In the genomic region with DNA sequence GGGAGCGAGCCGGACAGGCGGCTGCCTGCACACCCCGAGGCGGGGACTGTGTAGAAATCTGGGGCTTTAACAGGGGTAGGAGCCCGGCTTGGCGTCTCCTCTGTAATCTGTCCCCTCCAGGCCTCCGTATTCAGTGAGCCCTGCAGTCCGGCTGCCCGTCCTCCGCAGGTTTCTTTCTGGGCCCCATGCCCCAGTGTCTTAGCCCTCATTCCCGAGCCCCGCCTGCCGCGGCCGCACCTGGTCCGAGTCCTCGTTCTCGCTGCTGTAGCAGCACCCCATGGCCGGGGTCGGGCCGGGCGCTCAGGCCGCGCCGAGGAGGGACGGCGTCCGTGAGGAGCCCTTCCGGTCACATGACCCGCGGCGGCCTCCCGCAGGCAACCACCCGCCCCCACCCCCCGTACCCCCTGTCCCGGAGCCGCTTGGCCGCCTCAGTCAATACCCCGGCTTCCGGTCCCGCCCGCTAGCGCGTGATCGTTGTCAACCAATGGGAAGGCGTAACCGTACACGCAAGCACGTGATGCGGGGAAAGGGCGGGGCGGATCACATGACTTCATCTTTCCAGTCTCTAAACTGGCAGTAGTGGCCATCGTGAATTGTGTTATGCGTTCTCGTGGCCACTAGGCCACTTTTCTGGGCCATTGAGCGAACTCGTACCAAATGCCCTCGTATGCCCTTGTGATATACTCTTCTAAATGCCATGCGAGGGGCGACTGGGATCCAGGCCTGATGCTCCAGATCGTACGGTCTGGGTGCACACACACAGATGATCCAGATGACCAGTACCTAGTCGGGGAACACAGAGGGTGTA, we compare ENCODE assay signal across 8 cellular contexts. TPM values are rescaled to one million over a fixed set of nuclear protein-coding genes. Genes with fewer than 3 reads are reported as not detected.
A peak's percentile ranks its signal among the peaks of the same experiment; 100 is the strongest.
DNase-seq lines count a peak whose midpoint lies in the region; ATAC-seq and TF ChIP-seq lines count a peak whose summit lies in the region.

A gene (minus strand): TSS at position 352 of the 808 bp plus-strand sequence. CDS start 73 bp downstream, at position 279.

- peak within 1 kb of the TSS; percentile 88 for H3K4me3 ChIP-seq in mucosa of stomach (ENCODE audit: low read length)

- H3K36me3 Mint-ChIP-seq in activated T-cell treated with anti-CD3 and anti-CD28 coated beads, Interleukin-2, amount 50 U/mL, for 24 hours (ENCODE audit: low read depth), result peaks cover 66% of the 10 kb centered on the region

- H3K9me3 ChIP-seq in mucosa of stomach (ENCODE audit: control insufficient read depth, low read length), result no peaks in the 10 kb centered on the region

- no peaks in the 10 kb centered on the region for H3K27me3 Mint-ChIP-seq in activated T-cell treated with anti-CD3 and anti-CD28 coated beads, Interleukin-2, amount 50 U/mL, for 24 hours

- peak within 1 kb of the TSS; percentile 96 for H3K27ac Mint-ChIP-seq in activated T-cell treated with anti-CD3 and anti-CD28 coated beads, Interleukin-2, amount 50 U/mL, for 24 hours

- DNase-seq in DMS153 treated with DMSO at 0.1 percent for 48 hours (lab: John Stamatoyannopoulos, UW; ENCODE audit: unreplicated experiment) (peak; percentile 90), KBM-7 (peak; percentile 98), erythroblast (lab: John Stamatoyannopoulos, UW) (peak; percentile 99 to 100)
- DNase-seq in activated T-cell treated with anti-CD3 and anti-CD28 coated beads, Interleukin-2, amount 50 U/mL, for 24 hours, result peak; percentile 98
- peak; percentile 94 to 97 for DNase-seq in stimulated activated CD8-positive, alpha-beta memory T cell treated with anti-CD3 and anti-CD28 coated beads, Interleukin-7, amount 100 ng/mL, for 1 hour (ENCODE audit: low read depth in 2 of 2)

- peaks cover 9% of the 10 kb centered on the region for H3K36me3 ChIP-seq in mucosa of stomach (ENCODE audit: control insufficient read depth, insufficient read depth, low read length)

- ATAC-seq in GM21619 (IDR thresholded peaks at IDR 0.05; ENCODE audit: unreplicated experiment), result peak; percentile 83

- peak; percentile 75 for TF ChIP-seq POLR2A in erythroblast (IDR thresholded peaks at IDR 0.05; ENCODE audit: low read length)

- in situ Hi-C loops in KBM-7 (cut with MboI; ENCODE audit: low pct_unique_long_range_greater_than_20kb, low sequenced_read_pairs), result no loop called here

- peaks cover 22% of the 10 kb centered on the region for H3K4me1 ChIP-seq in mucosa of stomach (ENCODE audit: control insufficient read depth, insufficient read depth, low read length)

- H3K9me3 Mint-ChIP-seq in activated T-cell treated with anti-CD3 and anti-CD28 coated beads, Interleukin-2, amount 50 U/mL, for 24 hours, result no peaks in the 10 kb centered on the region

- no peaks in the 10 kb centered on the region for H3K27me3 ChIP-seq in mucosa of stomach (ENCODE audit: control insufficient read depth, insufficient read depth, low read length)

- peak within 1 kb of the TSS; percentile 95 for H3K4me3 Mint-ChIP-seq in activated T-cell treated with anti-CD3 and anti-CD28 coated beads, Interleukin-2, amount 50 U/mL, for 24 hours

- H3K9ac ChIP-seq in mucosa of stomach (ENCODE audit: low read length), result peak within 1 kb of the TSS; percentile 87

- peaks cover 37% of the 10 kb centered on the region for H3K4me1 Mint-ChIP-seq in activated T-cell treated with anti-CD3 and anti-CD28 coated beads, Interleukin-2, amount 50 U/mL, for 24 hours (ENCODE audit: low read depth)

TF ChIP-seq in PFSK-1, 5 proteins besides CTCF, POLR2A, EP300 and RAD21:
- TF ChIP-seq FOXP2 (optimal IDR thresholded peaks at IDR 0.05; ENCODE audit: borderline replicate concordance, extremely low read depth, extremely low read length, insufficient read depth) (peak; percentile 88), POLR2AphosphoS5 (IDR thresholded peaks at IDR 0.05; ENCODE audit: low read depth, low read length) (peak; percentile 88), SIN3A (IDR thresholded peaks at IDR 0.05; ENCODE audit: borderline replicate concordance, insufficient read depth, low read length) (0 out of 2 replicates have a peak, but pooled peaks have one; percentile 37), TAF1 (IDR thresholded peaks at IDR 0.05; ENCODE audit: borderline replicate concordance, insufficient read depth, low read length) (peak; percentile 67; the same call in 1 of the 2 replicates)
- TF ChIP-seq, protein P1, sequence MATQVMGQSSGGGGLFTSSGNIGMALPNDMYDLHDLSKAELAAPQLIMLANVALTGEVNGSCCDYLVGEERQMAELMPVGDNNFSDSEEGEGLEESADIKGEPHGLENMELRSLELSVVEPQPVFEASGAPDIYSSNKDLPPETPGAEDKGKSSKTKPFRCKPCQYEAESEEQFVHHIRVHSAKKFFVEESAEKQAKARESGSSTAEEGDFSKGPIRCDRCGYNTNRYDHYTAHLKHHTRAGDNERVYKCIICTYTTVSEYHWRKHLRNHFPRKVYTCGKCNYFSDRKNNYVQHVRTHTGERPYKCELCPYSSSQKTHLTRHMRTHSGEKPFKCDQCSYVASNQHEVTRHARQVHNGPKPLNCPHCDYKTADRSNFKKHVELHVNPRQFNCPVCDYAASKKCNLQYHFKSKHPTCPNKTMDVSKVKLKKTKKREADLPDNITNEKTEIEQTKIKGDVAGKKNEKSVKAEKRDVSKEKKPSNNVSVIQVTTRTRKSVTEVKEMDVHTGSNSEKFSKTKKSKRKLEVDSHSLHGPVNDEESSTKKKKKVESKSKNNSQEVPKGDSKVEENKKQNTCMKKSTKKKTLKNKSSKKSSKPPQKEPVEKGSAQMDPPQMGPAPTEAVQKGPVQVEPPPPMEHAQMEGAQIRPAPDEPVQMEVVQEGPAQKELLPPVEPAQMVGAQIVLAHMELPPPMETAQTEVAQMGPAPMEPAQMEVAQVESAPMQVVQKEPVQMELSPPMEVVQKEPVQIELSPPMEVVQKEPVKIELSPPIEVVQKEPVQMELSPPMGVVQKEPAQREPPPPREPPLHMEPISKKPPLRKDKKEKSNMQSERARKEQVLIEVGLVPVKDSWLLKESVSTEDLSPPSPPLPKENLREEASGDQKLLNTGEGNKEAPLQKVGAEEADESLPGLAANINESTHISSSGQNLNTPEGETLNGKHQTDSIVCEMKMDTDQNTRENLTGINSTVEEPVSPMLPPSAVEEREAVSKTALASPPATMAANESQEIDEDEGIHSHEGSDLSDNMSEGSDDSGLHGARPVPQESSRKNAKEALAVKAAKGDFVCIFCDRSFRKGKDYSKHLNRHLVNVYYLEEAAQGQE (IDR thresholded peaks at IDR 0.05; ENCODE audit: insufficient read depth in 1 of 2, low read depth in 2 of 2, low read length in 2 of 2), result 0 out of 4 replicates have a peak, but pooled peaks of 1 of the 2 experiments have one; percentile 30

RNA-seq across cellular contexts. Expression of the gene that starts here (rescaled TPM):
- polyA plus RNA-seq in PFSK-1 (2012; ENCODE audit: insufficient read length, low read depth), result 170 TPM

Comparison
In these comparisons a context has a peak if more than half of its experiments do, and no peak if none do; other contexts are left out.
1. Peak in every context shown above with its lines: DNase-seq, ATAC-seq and H3K4me3 ChIP-seq.